ENCODE assay signal across 22 cellular contexts in the genomic region with DNA sequence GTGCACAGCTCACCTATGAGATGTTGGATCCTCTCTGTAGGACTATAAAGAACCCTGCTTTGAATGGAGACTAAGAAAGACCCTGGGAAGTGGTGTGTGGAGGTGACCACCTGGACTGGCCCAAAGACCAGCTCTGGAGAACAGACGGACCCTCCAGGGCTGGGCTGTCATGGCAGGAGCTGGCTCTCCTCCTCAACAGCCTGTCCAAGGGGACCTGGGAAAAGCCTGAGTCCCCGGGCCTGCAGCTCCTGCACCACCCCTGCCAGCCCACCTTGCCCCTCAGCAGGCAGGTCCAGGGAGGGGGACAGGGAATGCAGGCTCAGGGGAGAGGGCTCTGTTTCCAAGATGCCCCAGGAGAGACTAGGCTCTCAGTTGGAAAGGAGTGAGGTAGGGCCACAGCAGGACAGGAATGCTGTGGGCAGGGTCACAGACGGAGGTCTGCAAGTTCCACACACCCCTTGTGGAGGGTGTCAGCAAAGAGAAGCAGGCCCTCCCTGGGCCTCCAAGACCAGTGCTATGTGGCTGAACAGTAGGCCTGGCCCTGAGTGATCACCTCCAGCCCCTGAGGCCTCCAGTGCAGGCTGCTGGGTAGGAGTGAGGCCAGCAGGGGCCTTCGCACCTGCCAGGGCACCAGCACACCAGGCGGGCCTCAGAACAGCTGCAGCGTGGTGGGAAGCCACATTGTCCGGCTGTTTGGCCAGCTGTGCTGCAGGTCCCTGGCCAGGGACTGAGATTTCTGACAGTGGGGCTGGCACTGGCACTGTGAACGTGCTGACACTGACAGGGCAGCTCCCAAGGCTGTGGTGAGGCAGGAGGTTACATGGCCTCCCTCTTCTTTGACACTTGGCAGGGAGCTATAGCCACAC.
DNase-seq lines count a peak whose midpoint lies in the region; ATAC-seq and TF ChIP-seq lines count a peak whose summit lies in the region.
"Had no signal": no experiment of that assay in that cellular context is flagged by ENCODE, and none has a peak within 500 bp of the region (broad histone marks: within the 10 kb centered on the region; RNA-seq: fewer than 3 reads in every experiment).

No MANE protein-coding gene starts in this region.

- peak overlapping the region; percentile 4 for H4K8ac ChIP-seq in mesenchymal stem cell (ENCODE audit: low read length)

- TF ChIP-seq POLR2A in testis (IDR thresholded peaks at IDR 0.05) (no peak), tibial nerve (IDR thresholded peaks at IDR 0.05) (no peak)

- no peak overlapping the region for H2BK15ac ChIP-seq in mesenchymal stem cell (ENCODE audit: low read depth, poor library complexity, severe bottlenecking)

- H3K27me3 Mint-ChIP-seq in activated T-cell treated with anti-CD3 and anti-CD28 coated beads, Interleukin-2, amount 50 U/mL, for 4 hours (ENCODE audit: low read depth) = peaks cover 48% of the 10 kb centered on the region

- H2BK120ac ChIP-seq in mesenchymal stem cell (ENCODE audit: low read depth, low read length) = no peak overlapping the region

- H3K4me3 ChIP-seq in right atrium auricular region = no peak overlapping the region
- peak overlapping the region in 1 of 2 experiments; percentile 9 for H3K4me3 ChIP-seq in mesenchymal stem cell (ENCODE audit: insufficient read depth in 1 of 2, low read depth in 1 of 2, low read length in 2 of 2)
- no peak overlapping the region for H3K4me3 ChIP-seq in testis
- H3K4me3 ChIP-seq in tibial nerve = no peak overlapping the region
- no peak overlapping the region for H3K4me3 ChIP-seq in H7 (ENCODE audit: insufficient read depth, low read depth, low read length)
- H3K4me3 ChIP-seq: HAP-1, thoracic aorta had no signal

- no peak overlapping the region for H3K4me2 ChIP-seq in mesenchymal stem cell (ENCODE audit: low read length, poor library complexity, severe bottlenecking)

- no peaks in the 10 kb centered on the region for H3K4me1 ChIP-seq in right atrium auricular region
- no peaks in the 10 kb centered on the region for H3K4me1 ChIP-seq in mesenchymal stem cell (ENCODE audit: control insufficient read depth, insufficient read depth, low read depth, low read length)
- H3K4me1 ChIP-seq in testis = no peaks in the 10 kb centered on the region
- H3K4me1 ChIP-seq in tibial nerve = no peaks in the 10 kb centered on the region
- H3K4me1 ChIP-seq: HAP-1 had no signal

- no peak for TF ChIP-seq EP300 in tibial nerve (IDR thresholded peaks at IDR 0.05)

- DNase-seq in Right ventricle myocardium superior (no peak), right atrium auricular region (ENCODE audit: low spot score) (no peak), mesenchymal stem cell (no peak), testis (peak; percentile 13), tibial nerve (ENCODE audit: low spot score in 2 of 2) (no peak), hepatic stellate cell (ENCODE audit: low spot score) (no peak), H7 (no peak)
- peak; percentile 3 for DNase-seq in activated T-cell treated with anti-CD3 and anti-CD28 coated beads, Interleukin-2, amount 50 U/mL, for 4 hours
- DNase-seq: activated CD4-positive, alpha-beta T cell treated with anti-CD3 and anti-CD28 coated beads, Interleukin-2, amount 50 U/mL, for 48 hours; activated naive CD8-positive, alpha-beta T cell treated with anti-CD3 and anti-CD28 coated beads, Interleukin-2, amount 10 ng/mL, durations not matched to agents 7 days and 5 days; NCI-H1105; NCI-H446 treated with DMSO at 0.1 percent for 48 hours; small intestine; WERI-Rb-1 had no signal

- no peak overlapping the region for H2AK5ac ChIP-seq in mesenchymal stem cell (ENCODE audit: low read length, severe bottlenecking)

- H3K4me1 Mint-ChIP-seq in activated T-cell treated with anti-CD3 and anti-CD28 coated beads, Interleukin-2, amount 50 U/mL, for 4 hours (ENCODE audit: low read depth) = no peaks in the 10 kb centered on the region
- H3K4me1 Mint-ChIP-seq: activated naive CD8-positive, alpha-beta T cell treated with anti-CD3 and anti-CD28 coated beads, Interleukin-2, amount 10 ng/mL, durations not matched to agents 7 days and 5 days had no signal

- 72% methylated on average over 7 of the region's 8 CpGs for WGBS in mesenchymal stem cell
- WGBS in testis, 2 donors = 87 to 90% methylated on average over 5 to 8 of the region's 8 CpGs
- 96% methylated on average over 5 to 7 of the region's 8 CpGs for WGBS in tibial nerve, 2 donors

- H3K36me3 ChIP-seq in right atrium auricular region (no peaks in the 10 kb centered on the region), mesenchymal stem cell (ENCODE audit: control insufficient read depth in 1 of 2, insufficient read depth in 2 of 2, low read depth in 1 of 2, low read length in 2 of 2) (no peaks in the 10 kb centered on the region), testis (ENCODE audit: low read depth, missing control alignments) (no peaks in the 10 kb centered on the region), tibial nerve (no peaks in the 10 kb centered on the region), H7 (replicated peaks; ENCODE audit: control insufficient read depth, insufficient read depth, low read length) (no peaks in the 10 kb centered on the region)
- H3K36me3 ChIP-seq: HAP-1, thoracic aorta, WERI-Rb-1 had no signal

- H3K9me3 ChIP-seq in right atrium auricular region (peaks cover 0 to 25% of the 10 kb centered on the region in 2 donors), mesenchymal stem cell (ENCODE audit: control insufficient read depth, low read length) (peaks cover 16% of the 10 kb centered on the region), testis (no peaks in the 10 kb centered on the region), tibial nerve (peaks cover 0 to 23% (median 0%) of the 10 kb centered on the region in 4 donors)
- H3K9me3 ChIP-seq: HAP-1 had no signal

- H2BK12ac ChIP-seq in mesenchymal stem cell (ENCODE audit: low read length in 2 of 2) = no peak overlapping the region

- no peaks in the 10 kb centered on the region for H3K36me3 Mint-ChIP-seq in activated T-cell treated with anti-CD3 and anti-CD28 coated beads, Interleukin-2, amount 50 U/mL, for 4 hours (ENCODE audit: insufficient read depth)
- H3K36me3 Mint-ChIP-seq: stimulated activated memory B cell treated with anti-CD40 and anti-IgM and Interleukin-4, amounts not matched to agents 10 μg/mL and 1 μg/mL and 100 μg/mL, for 72 hours had no signal

- no peak overlapping the region for H4K91ac ChIP-seq in mesenchymal stem cell (ENCODE audit: low read length)

- no peak overlapping the region for H3K14ac ChIP-seq in mesenchymal stem cell (ENCODE audit: low read length in 2 of 2)

- no peak overlapping the region for H3K23ac ChIP-seq in mesenchymal stem cell (ENCODE audit: low read length in 2 of 2)

- H2BK5ac ChIP-seq in mesenchymal stem cell (ENCODE audit: low read depth, low read length, poor library complexity, severe bottlenecking) = no peak overlapping the region

- H3K27me3 ChIP-seq in right atrium auricular region (no peaks in the 10 kb centered on the region), mesenchymal stem cell (ENCODE audit: control insufficient read depth in 1 of 2, insufficient read depth in 1 of 2, low read length in 2 of 2) (peaks cover 0 to 60% of the 10 kb centered on the region in 2 experiments), testis (no peaks in the 10 kb centered on the region), tibial nerve (no peaks in the 10 kb centered on the region), H7 (ENCODE audit: control insufficient read depth, insufficient read depth, low read length) (no peaks in the 10 kb centered on the region)

- peaks cover 8% of the 10 kb centered on the region for H3K9me3 Mint-ChIP-seq in activated T-cell treated with anti-CD3 and anti-CD28 coated beads, Interleukin-2, amount 50 U/mL, for 4 hours
- H3K9me3 Mint-ChIP-seq: CD4-positive, alpha-beta T cell had no signal

- H3K18ac ChIP-seq in mesenchymal stem cell (ENCODE audit: low read depth in 1 of 2, low read length in 2 of 2) = no peak overlapping the region

- H3K4me3 Mint-ChIP-seq in activated T-cell treated with anti-CD3 and anti-CD28 coated beads, Interleukin-2, amount 50 U/mL, for 4 hours = no peak overlapping the region
- H3K4me3 Mint-ChIP-seq: activated naive CD8-positive, alpha-beta T cell treated with anti-CD3 and anti-CD28 coated beads, Interleukin-2, amount 10 ng/mL, durations not matched to agents 7 days and 5 days; CD4-positive, alpha-beta T cell; nephron; stimulated activated memory B cell treated with anti-CD40 and anti-IgM and Interleukin-4, amounts not matched to agents 10 μg/mL and 1 μg/mL and 100 μg/mL, for 72 hours; T-helper 2 cell treated with Interferon-gamma antibody and Interleukin-4, amounts not matched to agents 5 μg/mL and 100 μg/mL, for 36 hours had no signal

- H3K79me1 ChIP-seq in mesenchymal stem cell (replicated peaks; ENCODE audit: low read length, poor library complexity, severe bottlenecking) = no peaks in the 10 kb centered on the region

- peak; percentile 60 for ATAC-seq in Right ventricle myocardium superior (ENCODE audit: poor library complexity)
- ATAC-seq in activated T-cell treated with anti-CD3 and anti-CD28 coated beads, Interleukin-2, amount 50 U/mL, for 4 hours = no peak
- ATAC-seq: SK-N-SH treated with all-trans-retinoic acid at 6 μM for 48 hours; stimulated activated memory B cell treated with anti-CD40 and anti-IgM and Interleukin-4, amounts not matched to agents 10 μg/mL and 1 μg/mL and 100 μg/mL, for 72 hours had no signal

- no peak overlapping the region for H3K9ac ChIP-seq in mesenchymal stem cell (ENCODE audit: low read length)

- no peak overlapping the region for H2AFZ ChIP-seq in mesenchymal stem cell (ENCODE audit: low read depth, low read length)

- TF ChIP-seq CTCF in right atrium auricular region (IDR thresholded peaks at IDR 0.05) (no peak), testis (IDR thresholded peaks at IDR 0.05) (no peak), tibial nerve (IDR thresholded peaks at IDR 0.05) (no peak)

- H3K4ac ChIP-seq in mesenchymal stem cell (ENCODE audit: low read depth in 1 of 2, low read length in 2 of 2) = no peak overlapping the region

- intact Hi-C loops in Right ventricle myocardium superior (cut with DNase I) = no loop called here
- intact Hi-C loops in testis (cut with DNase I; ENCODE audit: low total_unique reads) = no loop called here

- H3K27ac ChIP-seq in right atrium auricular region (no peak overlapping the region), mesenchymal stem cell (ENCODE audit: low read length, poor library complexity, severe bottlenecking) (no peak overlapping the region), testis (no peak overlapping the region), tibial nerve (no peak overlapping the region)
- H3K27ac ChIP-seq: HL-60, thoracic aorta, WERI-Rb-1 had no signal

Comparison
In these comparisons a context has a peak if more than half of its experiments do, and no peak if none do; other contexts are left out.
1. DNase-seq: peak in activated T-cell treated with anti-CD3 and anti-CD28 coated beads, Interleukin-2, amount 50 U/mL, for 4 hours (single experiment) and testis (single experiment); none in Right ventricle myocardium superior (single experiment), right atrium auricular region (single experiment), mesenchymal stem cell (single experiment), tibial nerve (0 of 2), hepatic stellate cell (single experiment) and H7 (single experiment).